In the genomic region with DNA sequence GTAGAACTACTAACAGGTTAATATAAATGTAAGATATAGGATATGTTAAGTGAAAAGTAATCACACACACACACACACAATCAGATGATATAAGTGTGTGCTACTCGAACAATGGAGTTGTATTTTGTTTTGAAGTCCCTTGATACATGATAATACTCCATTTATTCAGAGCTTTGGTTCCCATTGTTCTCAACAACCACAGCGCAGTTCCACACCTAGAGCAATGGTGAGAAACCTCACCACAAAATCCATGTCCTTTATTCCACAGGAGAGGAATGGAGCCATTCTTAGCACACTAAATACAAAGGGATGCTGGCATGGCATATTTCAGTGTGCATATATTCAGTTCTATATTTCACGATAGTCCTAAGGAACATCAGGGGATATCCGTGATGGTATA, we compare ENCODE assay signal across 27 cellular contexts.
"Had no signal": no experiment of that assay in that cellular context is flagged by ENCODE, and none has a peak within 500 bp of the region (broad histone marks: within the 10 kb centered on the region; RNA-seq: fewer than 3 reads in every experiment).

No MANE protein-coding gene starts in this region.

- DNase-seq: cortex of kidney; effector memory CD8-positive, alpha-beta T cell; foreskin fibroblast; gastrocnemius medialis; heart left ventricle; kidney; natural killer cell; occipital lobe; ovary; posterior cingulate gyrus; stimulated activated CD4-positive, alpha-beta T cell treated with anti-CD3 and anti-CD28 coated beads, Interleukin-12 subunit alpha, Interleukin-12 subunit beta, amount 100 ng/mL, for 4 hours; stimulated activated CD4-positive, alpha-beta T cell treated with anti-CD3 and anti-CD28 coated beads, Interleukin-1b, Interleukin-23, amount 100 ng/mL, for 48 hours; stimulated activated CD4-positive, alpha-beta T cell treated with anti-CD3 and anti-CD28 coated beads, Interleukin-4, amount 100 ng/mL, for 1 hour; stimulated activated CD8-positive, alpha-beta memory T cell treated with anti-CD3 and anti-CD28 coated beads, Interleukin-4, amount 100 ng/mL, for 48 hours; stimulated activated naive CD4-positive, alpha-beta T cell treated with Interleukin-2 at 50 U/mL for 16 hours; stomach; thyroid gland; trophoblast cell had no signal

- H3K36me3 ChIP-seq: gastrocnemius medialis, heart left ventricle, ovary, stomach, thyroid gland, vagina had no signal

- ATAC-seq: effector memory CD8-positive, alpha-beta T cell; esophagus mucosa; gastrocnemius medialis; heart left ventricle; left lobe of liver; natural killer cell; sciatic nerve had no signal

- H3K27me3 ChIP-seq: gastrocnemius medialis, heart left ventricle, hepatocyte, ovary, stomach, thyroid gland, vagina had no signal

- H3K9me3 Mint-ChIP-seq: effector memory CD8-positive, alpha-beta T cell; memory B cell; natural killer cell had no signal

- H3K27me3 Mint-ChIP-seq: effector memory CD8-positive, alpha-beta T cell; memory B cell had no signal

- H3K4me3 Mint-ChIP-seq: effector memory CD8-positive, alpha-beta T cell; memory B cell; natural killer cell had no signal

- H3K27ac Mint-ChIP-seq: memory B cell had no signal

- H3K27ac ChIP-seq: epithelial cell of prostate, gastrocnemius medialis, heart left ventricle, hepatocyte, ovary, stomach, thyroid gland, vagina had no signal

- H3K9me3 ChIP-seq: gastrocnemius medialis, heart left ventricle, ovary, stomach, thyroid gland, vagina had no signal

- H3K4me3 ChIP-seq: gastrocnemius medialis, heart left ventricle, hepatocyte, lung, ovary, smooth muscle cell, stomach, thyroid gland, vagina had no signal

- H3K4me1 ChIP-seq: thyroid gland had no signal

- H3K36me3 Mint-ChIP-seq: memory B cell, natural killer cell had no signal
